Comparison of ENCODE assay signal across 1 cellular context in the genomic region with DNA sequence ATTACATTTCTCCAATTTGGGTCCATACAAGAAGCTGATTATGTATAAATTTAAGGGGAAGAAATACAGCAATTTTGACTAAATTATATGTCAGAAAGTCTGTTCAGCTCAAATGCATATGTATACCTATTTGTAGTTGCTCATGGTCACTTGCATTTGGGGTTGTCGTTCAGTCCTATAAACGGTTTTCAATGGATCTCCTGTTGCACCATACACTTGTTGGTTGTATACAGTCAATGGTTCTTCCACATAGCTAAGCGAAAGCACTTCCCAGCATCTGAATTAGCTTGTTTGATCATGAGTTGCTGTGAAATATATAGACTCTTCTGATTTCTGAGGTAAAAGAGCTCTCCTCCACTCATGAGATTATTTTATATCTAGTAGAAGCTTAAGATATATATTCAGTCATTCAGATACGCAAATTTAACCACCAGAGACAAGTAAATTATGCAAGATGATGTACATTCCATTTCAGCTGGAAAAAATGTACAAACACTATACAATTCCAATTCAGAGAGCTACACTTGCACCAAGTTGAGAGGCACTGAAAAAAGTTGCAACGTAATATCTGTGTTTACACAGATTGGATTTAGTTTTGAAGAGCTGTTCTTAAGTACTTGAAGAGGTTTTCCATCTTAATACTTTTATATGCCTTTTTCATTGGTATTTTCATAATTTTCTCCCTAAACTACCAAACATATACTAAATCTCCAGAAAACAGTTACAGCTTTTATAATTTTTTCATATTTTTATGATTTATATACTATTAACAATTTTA.
TF ChIP-seq lines count a peak whose summit lies in the region.

No MANE protein-coding gene starts in this region.

TF ChIP-seq in IMR-90, 13 proteins besides CTCF, POLR2A, EP300 and RAD21:
- TF ChIP-seq, protein P1, sequence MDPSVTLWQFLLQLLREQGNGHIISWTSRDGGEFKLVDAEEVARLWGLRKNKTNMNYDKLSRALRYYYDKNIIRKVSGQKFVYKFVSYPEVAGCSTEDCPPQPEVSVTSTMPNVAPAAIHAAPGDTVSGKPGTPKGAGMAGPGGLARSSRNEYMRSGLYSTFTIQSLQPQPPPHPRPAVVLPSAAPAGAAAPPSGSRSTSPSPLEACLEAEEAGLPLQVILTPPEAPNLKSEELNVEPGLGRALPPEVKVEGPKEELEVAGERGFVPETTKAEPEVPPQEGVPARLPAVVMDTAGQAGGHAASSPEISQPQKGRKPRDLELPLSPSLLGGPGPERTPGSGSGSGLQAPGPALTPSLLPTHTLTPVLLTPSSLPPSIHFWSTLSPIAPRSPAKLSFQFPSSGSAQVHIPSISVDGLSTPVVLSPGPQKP (IDR thresholded peaks at IDR 0.05; ENCODE audit: borderline replicate concordance, low read depth, low read length) = no peak
- no peak for TF ChIP-seq MXI1 (IDR thresholded peaks at IDR 0.05; ENCODE audit: borderline replicate concordance, low read depth, low read length)
